In genomic region chr2:196166876-196167275, GRCh38 we compare ENCODE assay signal across 9 cellular contexts. TPM values are rescaled to one million over a fixed set of nuclear protein-coding genes. Genes with fewer than 3 reads are reported as not detected.
DNase-seq lines count a peak whose midpoint lies in the region; ATAC-seq and TF ChIP-seq lines count a peak whose summit lies in the region.
"Had no signal": no experiment of that assay in that cellular context is flagged by ENCODE, and none has a peak within 500 bp of the region (broad histone marks: within the 10 kb centered on the region; RNA-seq: fewer than 3 reads in every experiment).

No MANE protein-coding gene starts in this region.

- H3K27me3 ChIP-seq in OCI-LY1 (ENCODE audit: insufficient read depth, low read length) = no peaks in the 10 kb centered on the region
- H3K27me3 ChIP-seq in spleen (replicated peaks in 1 of 7) = no peaks in the 10 kb centered on the region
- no peaks in the 10 kb centered on the region for H3K27me3 ChIP-seq in heart left ventricle

- TF ChIP-seq POLR2A in spleen (IDR thresholded peaks at IDR 0.05) (peak in 1 of 3 donors; percentile 33), heart left ventricle (IDR thresholded peaks at IDR 0.05) (no peak)

- DNase-seq in DMS53 (lab: John Stamatoyannopoulos, UW) (peak; percentile 14), DMS53 treated with DMSO at 0.1 percent for 48 hours (lab: John Stamatoyannopoulos, UW; ENCODE audit: unreplicated experiment) (no peak), choroid plexus epithelial cell (ENCODE audit: low read depth) (peak; percentile 92), spleen (no peak), HPDE6-E6E7 (ENCODE audit: extremely low spot score) (no peak), heart left ventricle (no peak), midbrain (lab: John Stamatoyannopoulos, UW) (no peak)

- H3K4me1 ChIP-seq in OCI-LY1 (ENCODE audit: insufficient read depth, low read length, severe bottlenecking) (peaks cover 69% of the 10 kb centered on the region), spleen (peaks cover 11 to 70% (median 50%) of the 10 kb centered on the region in 6 donors), heart left ventricle (peaks cover 0 to 78% (median 17%) of the 10 kb centered on the region in 12 donors)

- H3K9ac ChIP-seq in OCI-LY1 (ENCODE audit: low read length) = peak overlapping the region; percentile 67

- no peaks in the 10 kb centered on the region for H3K9me2 ChIP-seq in OCI-LY1 (ENCODE audit: low read depth, low read length)

- WGBS in spleen, 5 donors = 7 to 29% (median 19%) methylated on average over 1 of the region's 1 CpG
- WGBS in heart left ventricle, 4 donors = 61 to 78% (median 69%) methylated on average over 1 of the region's 1 CpG

- intact Hi-C loops in spleen (cut with DNase I; ENCODE audit: low total_unique reads) (loop anchor here (10.0 kb wide), 1 partner anchor 108 kb away; no protein-coding TSS in a partner anchor), heart left ventricle (cut with DNase I) (loop anchor here in 2 of 10 donors (5.0 kb wide), 2 partner anchors 90 to 110 kb away; no protein-coding TSS in a partner anchor)

- H3K36me3 ChIP-seq in OCI-LY1 (ENCODE audit: insufficient read depth, low read length) (peaks cover 84% of the 10 kb centered on the region), spleen (peaks cover 0 to 32% (median 6%) of the 10 kb centered on the region in 6 donors), heart left ventricle (peaks cover 0 to 12% (median 9%) of the 10 kb centered on the region in 9 donors)

- TF ChIP-seq CTCF in OCI-LY1 (IDR thresholded peaks at IDR 0.05; ENCODE audit: low read length) (no peak), choroid plexus epithelial cell (conservative IDR thresholded peaks at IDR 0.05; ENCODE audit: low read depth, low read length) (no peak), spleen (IDR thresholded peaks at IDR 0.05 in 8 of 11, conservative IDR thresholded peaks at IDR 0.05 in 3 of 11) (no peak), heart left ventricle (IDR thresholded peaks at IDR 0.05) (no peak)

- H4K20me1 ChIP-seq in OCI-LY1 (ENCODE audit: insufficient read depth, low read length) = no peaks in the 10 kb centered on the region

- peak overlapping the region; percentile 83 for H3K27ac ChIP-seq in OCI-LY1 (ENCODE audit: low read depth, low read length, poor library complexity, severe bottlenecking)
- H3K27ac ChIP-seq in spleen = peak overlapping the region; percentile 32 to 100 (median 99)
- peak overlapping the region in 1 of 12 donors; percentile 97 for H3K27ac ChIP-seq in heart left ventricle
- H3K27ac ChIP-seq: 22Rv1 had no signal

- H3K4me3 ChIP-seq in OCI-LY1 (ENCODE audit: low read depth, low read length, poor library complexity, severe bottlenecking) (peak overlapping the region; percentile 98), choroid plexus epithelial cell (ENCODE audit: low read depth, low read length) (peak overlapping the region; percentile 6), spleen (peak overlapping the region; percentile 58 to 93 (median 82)), heart left ventricle (peak overlapping the region in 3 of 12 donors; percentile 98)

- peaks cover 7% of the 10 kb centered on the region for H3F3A ChIP-seq in OCI-LY1 (ENCODE audit: insufficient read depth, low read length)

- no peak for ATAC-seq in heart left ventricle

- peaks cover 95% of the 10 kb centered on the region for H3K79me2 ChIP-seq in OCI-LY1 (ENCODE audit: insufficient read depth, low read length)

- H3K9me3 ChIP-seq in OCI-LY1 (ENCODE audit: low read length) = no peaks in the 10 kb centered on the region
- no peaks in the 10 kb centered on the region for H3K9me3 ChIP-seq in spleen
- no peaks in the 10 kb centered on the region for H3K9me3 ChIP-seq in heart left ventricle

- peak overlapping the region; percentile 79 for H3K4me2 ChIP-seq in OCI-LY1 (ENCODE audit: low read length)

- no peak overlapping the region for H2AFZ ChIP-seq in OCI-LY1 (ENCODE audit: low read length)

RNA-seq across cellular contexts. Expression of gene STK17B, which starts 4.5 kb away (rescaled TPM):
- total RNA-seq in spleen (100 to 1,000 TPM; 171 to 248 (median 196) TPM), heart left ventricle (10 to 100 TPM in 2 of 9 donors, 1 to 10 TPM in 7; 3.3 to 24.4 (median 5.3) TPM)
- polyA plus RNA-seq in spleen (10 to 100 TPM; 48.7 to 56.3 (median 51.9) TPM), heart left ventricle (1 to 10 TPM; 1.4 to 2.6 TPM)

Comparison
In these comparisons a context has a peak if more than half of its experiments do, and no peak if none do; other contexts are left out.
1. DNase-seq: peak in DMS53 (single experiment) and choroid plexus epithelial cell (single experiment); none in DMS53 treated with DMSO at 0.1 percent for 48 hours (single experiment), spleen (single experiment), HPDE6-E6E7 (single experiment), heart left ventricle (0 of 5) and midbrain (single experiment).
2. RNA of gene STK17B, which starts 4.5 kb away (total RNA-seq): 171 to 248 TPM in spleen; 3.3 to 24.4 TPM in heart left ventricle; every median in the first group is over 4 times any median in the second.